Comparison of ENCODE assay signal across 15 cellular contexts in the genomic region with DNA sequence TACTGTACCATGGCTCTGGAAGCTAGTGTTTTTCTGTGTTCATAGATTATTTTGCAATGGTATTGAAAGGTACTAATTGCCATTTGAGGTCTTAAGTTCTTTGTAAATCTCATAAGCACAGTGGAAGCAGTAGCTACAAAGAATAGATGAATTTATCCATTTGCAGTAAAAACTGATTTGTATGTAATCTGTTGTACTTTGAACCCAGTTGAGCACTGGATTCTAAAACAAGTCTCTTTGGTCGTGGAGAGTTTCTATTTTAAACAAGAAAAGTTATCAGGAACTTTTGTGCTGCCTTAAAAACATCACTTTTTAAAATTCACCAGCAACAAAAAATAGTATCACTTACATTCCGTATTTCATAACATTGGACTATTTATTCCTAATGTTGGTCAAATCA. TPM values are rescaled to one million over a fixed set of nuclear protein-coding genes. Genes with fewer than 3 reads are reported as not detected.
DNase-seq lines count a peak whose midpoint lies in the region; ATAC-seq, FAIRE-seq and TF ChIP-seq lines count a peak whose summit lies in the region.
"Had no signal": no experiment of that assay in that cellular context is flagged by ENCODE, and none has a peak within 500 bp of the region (broad histone marks: within the 10 kb centered on the region; RNA-seq: fewer than 3 reads in every experiment).

No MANE protein-coding gene starts in this region.

- peaks cover 13 to 56% (median 18%) of the 10 kb centered on the region in 3 donors for H3K36me3 Mint-ChIP-seq in naive thymus-derived CD8-positive, alpha-beta T cell

- TF ChIP-seq POLR2A in IMR-90 (IDR thresholded peaks at IDR 0.05; ENCODE audit: low read depth, low read length) (no peak), GM12878 (IDR thresholded peaks at IDR 0.05; ENCODE audit: low read depth, low read length) (no peak)

- H3K9me3 ChIP-seq in IMR-90 (ENCODE audit: control insufficient read depth, insufficient read depth, low read length) (no peaks in the 10 kb centered on the region), GM12878 (replicated peaks; ENCODE audit: control insufficient read depth, insufficient read depth, low read length) (no peaks in the 10 kb centered on the region)
- H3K9me3 ChIP-seq: adrenal gland had no signal

- H2BK15ac ChIP-seq in IMR-90 (ENCODE audit: low read depth, low read length), result no peak overlapping the region

- TF ChIP-seq EP300 in GM12878 (IDR thresholded peaks at IDR 0.05; ENCODE audit: borderline replicate concordance in 1 of 2, control insufficient read depth in 1 of 2, low read depth in 2 of 2, low read length in 2 of 2), result no peak

- H3K4me1 Mint-ChIP-seq in naive thymus-derived CD8-positive, alpha-beta T cell, result peaks cover 14 to 80% (median 60%) of the 10 kb centered on the region in 4 donors

- dilution Hi-C loops in IMR-90 (cut with HindIII; ENCODE audit: low sequenced_read_pairs, unreplicated experiment), result no loop called here

- H4K91ac ChIP-seq in IMR-90 (ENCODE audit: insufficient read depth, low read depth, low read length), result no peak overlapping the region

- no peaks in the 10 kb centered on the region for H3K27me3 Mint-ChIP-seq in naive thymus-derived CD8-positive, alpha-beta T cell

- intact Hi-C loops in IMR-90 (cut with micrococcal nuclease), result loop anchor here (5.0 kb wide), 1 partner anchor 392 kb away; no protein-coding TSS in a partner anchor
- intact Hi-C loops in GM12878 (cut with micrococcal nuclease; ENCODE audit: unreplicated experiment), result loop anchor here (2.0 to 5.0 kb wide), 3 partner anchors 16 to 193 kb away; a partner anchor contains a TSS

- H3K14ac ChIP-seq in IMR-90 (replicated peaks; ENCODE audit: low read depth, low read length), result no peak overlapping the region

- no peak overlapping the region for H3K9ac ChIP-seq in IMR-90 (ENCODE audit: low read depth, low read length)
- no peak overlapping the region; the same call in 1 of the 2 replicates for H3K9ac ChIP-seq in GM12878 (ENCODE audit: control insufficient read depth, insufficient read depth, low read length)

- no peak overlapping the region for H2AK9ac ChIP-seq in IMR-90 (replicated peaks; ENCODE audit: low read depth, low read length, poor library complexity)

- no peak overlapping the region for H2BK20ac ChIP-seq in IMR-90 (ENCODE audit: low read depth, low read length)

- H3K4me3 ChIP-seq in BJ (ENCODE audit: low read depth, low read length) (peak overlapping the region; percentile 14; the same call in 1 of the 2 replicates), IMR-90 (ENCODE audit: insufficient read depth, low read depth, low read length) (no peak overlapping the region), GM12878 (peak overlapping the region; percentile 66)

- H4K5ac ChIP-seq in IMR-90 (ENCODE audit: low read depth, low read length), result no peak overlapping the region

- peaks cover 89% of the 10 kb centered on the region for H3K79me2 ChIP-seq in GM12878 (ENCODE audit: control insufficient read depth, insufficient read depth, low read length)

- RAD21 ChIA-PET in GM12878 (lab: Charles Lee; ENCODE audit: unreplicated experiment), result interaction anchor here (1.0 to 5.2 kb wide), 10 partner anchors 9 to 256 kb away, joined by 3 to 42 read pairs (median 6); no protein-coding TSS in a partner anchor

- no peak overlapping the region for H2BK120ac ChIP-seq in IMR-90 (ENCODE audit: low read depth, low read length)

- TF ChIP-seq CTCF in BJ (IDR thresholded peaks at IDR 0.05; ENCODE audit: insufficient read depth, low read depth, low read length), result no peak
- TF ChIP-seq CTCF in IMR-90 (conservative IDR thresholded peaks at IDR 0.05; ENCODE audit: low read depth, low read length), result no peak
- TF ChIP-seq CTCF in GM12878 (IDR thresholded peaks at IDR 0.05 in 2 of 3, conservative IDR thresholded peaks at IDR 0.05 in 1 of 3; ENCODE audit: control insufficient read depth in 2 of 3, extremely low read depth in 1 of 3, insufficient read depth in 1 of 3, low read depth in 3 of 3, low read length in 3 of 3), result no peak

- H4K20me1 ChIP-seq in IMR-90 (ENCODE audit: insufficient read depth, low read length) (peaks cover 69% of the 10 kb centered on the region), GM12878 (ENCODE audit: control insufficient read depth, insufficient read depth) (peaks cover 5% of the 10 kb centered on the region; the same call in 1 of the 2 replicates)

- H3K9me3 Mint-ChIP-seq in naive thymus-derived CD8-positive, alpha-beta T cell, result no peaks in the 10 kb centered on the region

- no peak overlapping the region; a peak in 1 of 4 replicates for H4K8ac ChIP-seq in IMR-90 (ENCODE audit: low read depth in 2 of 2, low read length in 2 of 2)

- POLR2A ChIA-PET in BJ (lab: Charles Lee) (interaction anchor here (0.6 kb wide), 1 partner anchor 270 kb away, joined by 3 read pairs; no protein-coding TSS in a partner anchor), IMR-90 (lab: Charles Lee; ENCODE audit: unreplicated experiment) (interaction anchor here (0.5 to 0.6 kb wide), 2 partner anchors 9 to 246 kb away, joined by 3 to 8 read pairs; no protein-coding TSS in a partner anchor), GM12878 (lab: Charles Lee) (interaction anchor here (0.7 to 2.3 kb wide), 5 partner anchors 15 to 175 kb away, joined by 3 to 5 read pairs (median 3); no protein-coding TSS in a partner anchor)
- POLR2A ChIA-PET in naive thymus-derived CD8-positive, alpha-beta T cell (lab: Charles Lee), result interaction anchor here (0.9 to 5.6 kb wide), 4 partner anchors 24 to 76 kb away, joined by 3 to 54 read pairs (median 4); a partner anchor contains a TSS

- no peak overlapping the region for H3K4ac ChIP-seq in IMR-90 (ENCODE audit: low read depth, low read length)

- CTCF ChIA-PET in BJ (lab: Yijun Ruan, JAX) (interaction anchor here (1.2 kb wide), 1 partner anchor 54 kb away, joined by 3 read pairs; no protein-coding TSS in a partner anchor), IMR-90 (lab: Yijun Ruan, JAX) (interaction anchor here (0.6 kb wide), 1 partner anchor 215 kb away, joined by 3 read pairs; no protein-coding TSS in a partner anchor), GM12878 (lab: Yijun Ruan, JAX) (interaction anchor here (0.9 to 1.6 kb wide), 5 partner anchors 8 to 392 kb away, joined by 3 to 7 read pairs (median 3); no protein-coding TSS in a partner anchor)

- H3K4me3 Mint-ChIP-seq in naive thymus-derived CD8-positive, alpha-beta T cell, result peak overlapping the region; percentile 95 to 99 (median 98)

- H3K4me1 ChIP-seq in IMR-90 (ENCODE audit: control insufficient read depth, insufficient read depth, low read length) (peaks cover 11% of the 10 kb centered on the region), GM12878 (ENCODE audit: control insufficient read depth, insufficient read depth, low read length) (peaks cover 4% of the 10 kb centered on the region; the same call in 1 of the 2 replicates)

- H3K36me3 ChIP-seq in BJ (ENCODE audit: control insufficient read depth, insufficient read depth, low read length) (peaks cover 4% of the 10 kb centered on the region; the same call in 1 of the 2 replicates), IMR-90 (ENCODE audit: control insufficient read depth, insufficient read depth, low read length) (peaks cover 4% of the 10 kb centered on the region; the same call in 1 of the 2 replicates), GM12878 (ENCODE audit: control insufficient read depth in 2 of 2, insufficient read depth in 2 of 2, low read length in 1 of 2) (no peaks in the 10 kb centered on the region)
- H3K36me3 ChIP-seq: adrenal gland had no signal

- no CpG with 5 or more reads among the region's 2 CpGs for WGBS in IMR-90 (ENCODE audit: extremely low coverage in 2 of 2, insufficient read length in 1 of 2), 2 experiments
- WGBS in GM12878 (ENCODE audit: insufficient coverage, insufficient replicate concordance, low lambda C conversion rate, missing lambda C conversion rate), result 24% methylated on average over 2 of the region's 2 CpGs

- H3K27ac Mint-ChIP-seq in naive thymus-derived CD8-positive, alpha-beta T cell, result peak overlapping the region; percentile 60 to 99 (median 94)

- peak overlapping the region; percentile 52 for H3K4me2 ChIP-seq in IMR-90 (ENCODE audit: low read depth, low read length)
- H3K4me2 ChIP-seq in GM12878 (ENCODE audit: control insufficient read depth, insufficient read depth), result peak overlapping the region; percentile 84

- H3K23ac ChIP-seq in IMR-90 (ENCODE audit: low read depth, low read length), result no peak overlapping the region

- H3K27ac ChIP-seq in IMR-90 (ENCODE audit: insufficient read depth, low read length), result no peak overlapping the region
- peak overlapping the region; percentile 46; the same call in 1 of the 2 replicates for H3K27ac ChIP-seq in GM12878 (ENCODE audit: control insufficient read depth, insufficient read depth)

- no peaks in the 10 kb centered on the region for H3K27me3 ChIP-seq in BJ (ENCODE audit: control insufficient read depth, insufficient read depth, low read length)
- no peaks in the 10 kb centered on the region for H3K27me3 ChIP-seq in IMR-90 (ENCODE audit: control insufficient read depth, insufficient read depth, low read length)
- H3K27me3 ChIP-seq in GM12878 (replicated peaks in 1 of 2; ENCODE audit: control insufficient read depth in 2 of 2, insufficient read depth in 2 of 2, low read length in 1 of 2), result no peaks in the 10 kb centered on the region
- H3K27me3 ChIP-seq: adrenal gland had no signal

- TF ChIP-seq RAD21 in IMR-90 (IDR thresholded peaks at IDR 0.05; ENCODE audit: low read length), result no peak
- TF ChIP-seq RAD21 in GM12878 (IDR thresholded peaks at IDR 0.05; ENCODE audit: insufficient read depth, low read depth, low read length), result no peak

- peaks cover 18% of the 10 kb centered on the region for H3K9me1 ChIP-seq in IMR-90 (ENCODE audit: insufficient read depth, low read length)

- H3K79me1 ChIP-seq in IMR-90 (ENCODE audit: low read depth in 1 of 2, low read length in 2 of 2), result peaks cover 0 to 24% of the 10 kb centered on the region in 2 experiments; a peak in 2 of 4 replicates

- no peak overlapping the region for H3K56ac ChIP-seq in IMR-90 (ENCODE audit: extremely low read depth, insufficient read depth, low read length)

- H3K18ac ChIP-seq in IMR-90 (ENCODE audit: low read depth, low read length), result no peak overlapping the region

- FAIRE-seq in GM12878 (lab: Jason Lieb, UNC), result no peak

- BruUV-seq in IMR-90 (replicated peaks; lab: Mats Ljungman, UMichigan) (no TSS peak), GM12878 (replicated peaks; lab: Mats Ljungman, UMichigan) (no TSS peak)

- H2AFZ ChIP-seq in IMR-90 (replicated peaks; ENCODE audit: low read length, poor library complexity), result no peak overlapping the region
- H2AFZ ChIP-seq in GM12878 (ENCODE audit: control insufficient read depth, low read depth, low read length), result no peak overlapping the region

- DNase-seq in BJ (ENCODE audit: low read depth) (no peak), IMR-90 (no peak), GM12878 (ENCODE audit: low read depth, low spot score) (no peak)
- DNase-seq in naive thymus-derived CD8-positive, alpha-beta T cell, result no peak
- DNase-seq: adrenal gland; erythroblast; KBM-7; kidney glomerular epithelial cell; NCI-H524; stimulated activated CD8-positive, alpha-beta memory T cell treated with anti-CD3 and anti-CD28 coated beads, Interleukin-4, amount 100 ng/mL, for 48 hours; T1000 had no signal

- no peak for ATAC-seq in IMR-90 (ENCODE audit: low read depth)
- no peak for ATAC-seq in GM12878
- ATAC-seq in naive thymus-derived CD8-positive, alpha-beta T cell, result no peak
- no peak for ATAC-seq in HG02840 (IDR thresholded peaks at IDR 0.05; ENCODE audit: low FRiP score, unreplicated experiment)
- no peak for ATAC-seq in HG03097 (IDR thresholded peaks at IDR 0.05; ENCODE audit: low FRiP score, unreplicated experiment)
- no peak for ATAC-seq in HG03432 (IDR thresholded peaks at IDR 0.05; ENCODE audit: unreplicated experiment)
- ATAC-seq in HG02571 (IDR thresholded peaks at IDR 0.05; ENCODE audit: unreplicated experiment), result no peak

- no peak overlapping the region for H2AK5ac ChIP-seq in IMR-90 (ENCODE audit: low read depth, low read length)

- SMC1A ChIA-PET in GM12878 (lab: Charles Lee; ENCODE audit: uncharacterized antibody, unreplicated experiment), result interaction anchor here (0.6 to 5.9 kb wide), 13 partner anchors 9 to 289 kb away, joined by 3 to 53 read pairs (median 12); a partner anchor contains a TSS

- in situ Hi-C loops in IMR-90 (cut with MboI; ENCODE audit: low sequenced_read_pairs) (no loop called here), GM12878 (cut with MboI) (loop anchor here (25.0 kb wide), 1 partner anchor 252 kb away; no protein-coding TSS in a partner anchor)

- H2BK5ac ChIP-seq in IMR-90 (ENCODE audit: low read depth, low read length, poor library complexity, severe bottlenecking), result no peak overlapping the region

RNA-seq across cellular contexts. Expression of a gene that starts 4.1 kb away (rescaled TPM):
- polyA plus RNA-seq in BJ (2011; rRNA removed) (210 and 353 TPM in 2 replicates), IMR-90 (2012; rRNA removed) (114 and 159 TPM in 2 replicates), GM12878 (2011; rRNA removed) (203 and 292 TPM in 2 replicates), GM12878 (2014; fragmentation: Illumina TruSeq; extraction: Trizol) (201 and 225 TPM in 2 replicates), GM12878 (2014; fragmentation: Nextera tagmentation; extraction: Ambion mirVana) (10 to 100 TPM; 88.9 to 95.0 TPM), GM12878 (2014; rRNA removed) (121 and 129 TPM in 2 replicates), GM12878 (2016; fragmentation: Nextera tagmentation; extraction: Ambion mirVana) (100 to 1,000 TPM; 208 to 219 TPM)
- polyA minus RNA-seq in BJ (2011; rRNA and poly(A)+ RNA removed), result 67.3 and 72.9 TPM in 2 replicates
- total RNA-seq in IMR-90 (2012; rRNA removed) (200 and 262 TPM in 2 replicates), GM12878 (2014; rRNA removed) (113 and 117 TPM in 2 replicates), GM12878 (2014; rRNA removed; fragmentation: Illumina TruSeq; extraction: Trizol) (121 and 125 TPM in 2 replicates), GM12878 (2021) (105 and 115 TPM in 2 replicates)
- 56.5 and 87.8 TPM in 2 replicates for polyA plus RNA-seq in IMR-90 (2012; cell fraction: cytosol; rRNA removed)
- 16.7 and 90.0 TPM in 2 replicates for polyA plus RNA-seq in IMR-90 (2012; cell fraction: nucleus; rRNA removed; ENCODE audit: low replicate concordance)
- total RNA-seq in GM12878 (2013; cell fraction: nucleolus; rRNA removed), result 248 and 255 TPM in 2 replicates
- polyA plus RNA-seq in GM12878 (2011; ENCODE audit: low read depth), result 52.6 TPM
- 80.2 and 93.0 TPM in 2 replicates for polyA plus RNA-seq in GM12878 (2011; cell fraction: cytosol; rRNA removed)
- polyA plus RNA-seq in GM12878 (2011; cell fraction: nucleus; rRNA removed), result 61.6 and 84.0 TPM in 2 replicates
- polyA plus RNA-seq in GM12878 (2012), result 86.1 and 107 TPM in 2 replicates
- 53.3 and 76.7 TPM in 2 replicates for polyA minus RNA-seq in GM12878 (2011; rRNA and poly(A)+ RNA removed)
- polyA minus RNA-seq in GM12878 (2011; cell fraction: cytosol; rRNA and poly(A)+ RNA removed), result 30.6 and 58.6 TPM in 2 replicates
- 33.7 and 63.2 TPM in 2 replicates for polyA minus RNA-seq in GM12878 (2011; cell fraction: nucleus; rRNA and poly(A)+ RNA removed)
- 100 to 1,000 TPM; 254 to 288 TPM for total RNA-seq in naive thymus-derived CD8-positive, alpha-beta T cell
- 100 to 1,000 TPM; 562 to 708 (median 574) TPM for polyA plus RNA-seq in naive thymus-derived CD8-positive, alpha-beta T cell
